19 cellular contexts compared by ENCODE assay signal in genomic region chr2:45825001-45825651, GRCh38.
A peak's percentile ranks its signal among the peaks of the same experiment; 100 is the strongest.
DNase-seq lines count a peak whose midpoint lies in the region; ATAC-seq, FAIRE-seq and TF ChIP-seq lines count a peak whose summit lies in the region.
"Had no signal": no experiment of that assay in that cellular context is flagged by ENCODE, and none has a peak within 500 bp of the region (broad histone marks: within the 10 kb centered on the region; RNA-seq: fewer than 3 reads in every experiment).

No MANE protein-coding gene starts in this region.

- FAIRE-seq in HepG2 (lab: Jason Lieb, UNC): no peak
- FAIRE-seq: endothelial cell of umbilical vein, urothelium cell line had no signal

- CTCF ChIA-PET in HepG2 (lab: Yijun Ruan, JAX; ENCODE audit: low intra/inter-chr PET ratio, low total read pairs): no interaction called here

- no TSS peak for BruUV-seq in HepG2 (replicated peaks; lab: Mats Ljungman, UMichigan)

- H3K27me3 ChIP-seq in HepG2 (ENCODE audit: control insufficient read depth in 1 of 2, insufficient read depth in 2 of 2, low read length in 2 of 2) (no peaks in the 10 kb centered on the region), right lobe of liver (no peaks in the 10 kb centered on the region), spleen (replicated peaks in 1 of 7) (no peaks in the 10 kb centered on the region)

- TF ChIP-seq RAD21 in HepG2 (CRISPR knock-in tag; IDR thresholded peaks at IDR 0.05): no peak

- DNase-seq in HepG2 (ENCODE audit: low spot score): no peak
- DNase-seq in right lobe of liver: no peak
- peak; percentile 34 for DNase-seq in NCI-H69 (lab: John Stamatoyannopoulos, UW)
- peak; percentile 51 for DNase-seq in iPS-NIHi11 (ENCODE audit: low spot score)
- DNase-seq in NCI-H226: no peak
- DNase-seq in NCI-H1105 treated with DMSO at 0.1 percent for 48 hours (lab: John Stamatoyannopoulos, UW): no peak
- no peak for DNase-seq in sciatic nerve (ENCODE audit: low spot score)
- DNase-seq in spleen: no peak
- DNase-seq: activated CD8-positive, alpha-beta memory T cell treated with anti-CD3 and anti-CD28 coated beads for 24 hours; activated naive CD4-positive, alpha-beta T cell treated with Interleukin-2 at 50 U/mL for 16 hours; cerebellar nuclear complex; HCEC 1CT; NCI-H1105; NCI-H526 treated with DMSO at 0.1 percent for 48 hours; Right ventricle myocardium superior; stimulated activated CD4-positive, alpha-beta T cell treated with anti-CD3 and anti-CD28 coated beads, Interleukin-2, amount 100 ng/mL, for 24 hours; T-helper 9 cell had no signal

- H3K4me3 ChIP-seq in HepG2 (replicated peaks in 1 of 3; ENCODE audit: insufficient read depth in 1 of 3, low read depth in 2 of 3, low read length in 3 of 3) (no peak overlapping the region), right lobe of liver (no peak overlapping the region), spleen (no peak overlapping the region)

- TF ChIP-seq POLR2A in HepG2 (IDR thresholded peaks at IDR 0.05; ENCODE audit: insufficient read depth in 1 of 2, low read depth in 2 of 2, low read length in 2 of 2) (no peak), right lobe of liver (IDR thresholded peaks at IDR 0.05) (no peak), spleen (IDR thresholded peaks at IDR 0.05) (no peak)

- H3K4me2 ChIP-seq in HepG2 (ENCODE audit: low read depth, low read length): no peak overlapping the region

- intact Hi-C loops in HepG2 (cut with micrococcal nuclease; ENCODE audit: unreplicated experiment) (no loop called here), right lobe of liver (cut with DNase I) (no loop called here), sciatic nerve (cut with DNase I) (no loop called here), spleen (cut with DNase I; ENCODE audit: low total_unique reads) (no loop called here)

- POLR2A ChIA-PET in HepG2 (lab: Yijun Ruan, JAX): no interaction called here

- WGBS in HepG2 (ENCODE audit: low lambda C conversion rate): 44% methylated on average over 6 of the region's 6 CpGs
- 81% methylated on average over 5 of the region's 6 CpGs for WGBS in right lobe of liver (ENCODE audit: insufficient coverage, low coverage, low lambda C conversion rate, missing lambda C conversion rate)
- WGBS in spleen, 5 donors: 68 to 80% (median 71%) methylated on average over 5 to 6 of the region's 6 CpGs

- in situ Hi-C loops in HepG2 (cut with HindIII; ENCODE audit: extremely low pct_ligation_motif_present, low pct_unique_long_range_greater_than_20kb): no loop called here

- H2AFZ ChIP-seq in HepG2 (ENCODE audit: low read length): no peak overlapping the region

- ATAC-seq in HepG2 (peak; percentile 32; the same call in 1 of the 3 replicates), right lobe of liver (no peak), sciatic nerve (no peak)

- H3K36me3 ChIP-seq in HepG2 (replicated peaks in 1 of 2; ENCODE audit: control insufficient read depth in 1 of 2, insufficient read depth in 2 of 2, low read length in 2 of 2) (no peaks in the 10 kb centered on the region), right lobe of liver (no peaks in the 10 kb centered on the region), spleen (no peaks in the 10 kb centered on the region)

- TF ChIP-seq EP300 in HepG2 (IDR thresholded peaks at IDR 0.05; ENCODE audit: low read depth in 2 of 2, low read length in 2 of 2) (no peak), HepG2 (CRISPR knock-in tag; IDR thresholded peaks at IDR 0.05; ENCODE audit: borderline replicate concordance) (no peak)

- H4K20me1 ChIP-seq in HepG2 (ENCODE audit: insufficient read depth, low read length): no peaks in the 10 kb centered on the region; the same call in 1 of the 2 replicates

- peaks cover 12% of the 10 kb centered on the region for H3K4me1 ChIP-seq in HepG2 (ENCODE audit: insufficient read depth, low read length)
- peaks cover 0 to 27% (median 13%) of the 10 kb centered on the region in 4 donors for H3K4me1 ChIP-seq in right lobe of liver
- H3K4me1 ChIP-seq in spleen: peaks cover 0 to 32% (median 5%) of the 10 kb centered on the region in 6 donors

- TF ChIP-seq CTCF in HepG2 (CRISPR knock-in tag; IDR thresholded peaks at IDR 0.05) (no peak), right lobe of liver (IDR thresholded peaks at IDR 0.05) (peak in 1 of 4 donors; percentile 6), spleen (IDR thresholded peaks at IDR 0.05 in 8 of 11, conservative IDR thresholded peaks at IDR 0.05 in 3 of 11) (peak in 1 of 11 experiments; percentile 12)

- H3K79me2 ChIP-seq in HepG2 (ENCODE audit: insufficient read depth, low read length): no peaks in the 10 kb centered on the region

- H3K9me3 ChIP-seq in HepG2 (ENCODE audit: low read length): peaks cover 3% of the 10 kb centered on the region
- peaks cover 0 to under 1% (median 0%) of the 10 kb centered on the region in 4 donors for H3K9me3 ChIP-seq in right lobe of liver
- H3K9me3 ChIP-seq in spleen: peaks cover 0 to 9% (median 6%) of the 10 kb centered on the region in 8 donors

- H3K9ac ChIP-seq in HepG2 (ENCODE audit: insufficient read depth, low read depth, low read length): no peak overlapping the region

- H3K27ac ChIP-seq in HepG2 (ENCODE audit: extremely low read length, insufficient read depth, low read length) (no peak overlapping the region), right lobe of liver (no peak overlapping the region), spleen (no peak overlapping the region)

TF ChIP-seq in HepG2, 621 proteins besides CTCF, POLR2A, EP300 and RAD21:
- no peak for TF ChIP-seq GMEB2 (CRISPR knock-in tag; IDR thresholded peaks at IDR 0.05; ENCODE audit: low read depth)
- TF ChIP-seq, protein P1, sequence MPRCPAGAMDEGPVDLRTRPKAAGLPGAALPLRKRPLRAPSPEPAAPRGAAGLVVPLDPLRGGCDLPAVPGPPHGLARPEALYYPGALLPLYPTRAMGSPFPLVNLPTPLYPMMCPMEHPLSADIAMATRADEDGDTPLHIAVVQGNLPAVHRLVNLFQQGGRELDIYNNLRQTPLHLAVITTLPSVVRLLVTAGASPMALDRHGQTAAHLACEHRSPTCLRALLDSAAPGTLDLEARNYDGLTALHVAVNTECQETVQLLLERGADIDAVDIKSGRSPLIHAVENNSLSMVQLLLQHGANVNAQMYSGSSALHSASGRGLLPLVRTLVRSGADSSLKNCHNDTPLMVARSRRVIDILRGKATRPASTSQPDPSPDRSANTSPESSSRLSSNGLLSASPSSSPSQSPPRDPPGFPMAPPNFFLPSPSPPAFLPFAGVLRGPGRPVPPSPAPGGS (CRISPR knock-in tag; IDR thresholded peaks at IDR 0.05): no peak
- TF ChIP-seq ZFX (CRISPR knock-in tag; IDR thresholded peaks at IDR 0.05; ENCODE audit: low read depth): no peak
- TF ChIP-seq NCOA5 (CRISPR knock-in tag; IDR thresholded peaks at IDR 0.05): no peak
- no peak for TF ChIP-seq ZNF546 (CRISPR knock-in tag; conservative IDR thresholded peaks at IDR 0.05)
- no peak for TF ChIP-seq ZC3H4 (CRISPR knock-in tag; IDR thresholded peaks at IDR 0.05; ENCODE audit: borderline replicate concordance)
- no peak for TF ChIP-seq ESRRA (CRISPR knock-in tag; IDR thresholded peaks at IDR 0.05; ENCODE audit: low read depth)
- TF ChIP-seq WIZ (CRISPR knock-in tag; IDR thresholded peaks at IDR 0.05): no peak
- TF ChIP-seq NR2F1 (CRISPR knock-in tag; IDR thresholded peaks at IDR 0.05): no peak
- TF ChIP-seq ZNF629 (CRISPR knock-in tag; conservative IDR thresholded peaks at IDR 0.05): no peak
- TF ChIP-seq GPBP1L1 (CRISPR knock-in tag; IDR thresholded peaks at IDR 0.05): no peak
- TF ChIP-seq ZNF570 (CRISPR knock-in tag; IDR thresholded peaks at IDR 0.05; ENCODE audit: borderline replicate concordance): no peak
- TF ChIP-seq MTA3 (CRISPR knock-in tag; IDR thresholded peaks at IDR 0.05): no peak

Comparison
In these comparisons a context has a peak if more than half of its experiments do, and no peak if none do; other contexts are left out.
1. DNase-seq: peak in NCI-H69 (single experiment) and iPS-NIHi11 (single experiment); none in HepG2 (single experiment), right lobe of liver (0 of 3), NCI-H226 (single experiment), NCI-H1105 treated with DMSO at 0.1 percent for 48 hours (single experiment), sciatic nerve (single experiment) and spleen (single experiment).